2 cellular contexts compared by ENCODE assay signal in the genomic region with DNA sequence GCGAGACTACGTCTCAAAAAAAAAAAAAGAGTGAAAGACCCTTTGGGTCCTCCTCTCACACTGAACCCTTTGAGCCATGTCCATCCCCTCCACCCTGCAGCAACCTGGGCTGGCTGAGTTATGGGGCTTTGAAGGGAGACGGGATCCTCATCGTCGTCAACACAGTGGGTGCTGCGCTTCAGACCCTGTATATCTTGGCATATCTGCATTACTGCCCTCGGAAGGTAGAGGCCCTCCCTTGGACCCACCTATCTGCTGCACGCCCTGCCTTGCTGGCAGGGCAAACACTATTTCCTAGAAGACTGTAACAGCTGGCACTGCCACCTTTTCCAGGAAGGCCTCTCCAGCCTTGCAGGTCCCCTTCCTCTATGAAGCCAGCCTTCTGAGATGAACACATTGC.
TF ChIP-seq lines count a peak whose summit lies in the region.

No MANE protein-coding gene starts in this region.

TF ChIP-seq in K562, 482 proteins besides CTCF, POLR2A, EP300 and RAD21:
- 0 out of 2 replicates have a peak, but pooled peaks have one; percentile 26 for TF ChIP-seq THAP12 (CRISPR knock-in tag; IDR thresholded peaks at IDR 0.05)
- peak; percentile 3; the same call in 1 of the 2 replicates for TF ChIP-seq PML (IDR thresholded peaks at IDR 0.05; ENCODE audit: low read length)
- TF ChIP-seq RUNX1 (IDR thresholded peaks at IDR 0.05; ENCODE audit: low read depth) = no peak
- 0 out of 2 replicates have a peak, but pooled peaks have one; percentile 49 for TF ChIP-seq CGGBP1 (CRISPR knock-in tag; IDR thresholded peaks at IDR 0.05)
- 0 out of 6 replicates have a peak, but pooled peaks of 1 of the 3 experiments have one; percentile 14 for TF ChIP-seq ZBTB11 (CRISPR knock-in tag; IDR thresholded peaks at IDR 0.05)
- TF ChIP-seq ZNF263 (CRISPR knock-in tag; IDR thresholded peaks at IDR 0.05; ENCODE audit: borderline replicate concordance) = 0 out of 2 replicates have a peak, but pooled peaks have one; percentile 9
TF ChIP-seq in K562: peak in this region for 5.

TF ChIP-seq in GM12891, 5 proteins besides CTCF, POLR2A, EP300 and RAD21:
- TF ChIP-seq POLR2AphosphoS5 (IDR thresholded peaks at IDR 0.05; ENCODE audit: low read depth, low read length) (no peak), SPI1 (IDR thresholded peaks at IDR 0.05; ENCODE audit: low read depth, low read length) (no peak), PAX5 (IDR thresholded peaks at IDR 0.05; ENCODE audit: insufficient read depth, low read length, severe bottlenecking) (no peak), POU2F2 (IDR thresholded peaks at IDR 0.05; ENCODE audit: low read depth, low read length) (no peak), TAF1 (IDR thresholded peaks at IDR 0.05; ENCODE audit: low read depth, low read length) (no peak)
